Comparison of ENCODE assay signal across 1 cellular context in the genomic region with DNA sequence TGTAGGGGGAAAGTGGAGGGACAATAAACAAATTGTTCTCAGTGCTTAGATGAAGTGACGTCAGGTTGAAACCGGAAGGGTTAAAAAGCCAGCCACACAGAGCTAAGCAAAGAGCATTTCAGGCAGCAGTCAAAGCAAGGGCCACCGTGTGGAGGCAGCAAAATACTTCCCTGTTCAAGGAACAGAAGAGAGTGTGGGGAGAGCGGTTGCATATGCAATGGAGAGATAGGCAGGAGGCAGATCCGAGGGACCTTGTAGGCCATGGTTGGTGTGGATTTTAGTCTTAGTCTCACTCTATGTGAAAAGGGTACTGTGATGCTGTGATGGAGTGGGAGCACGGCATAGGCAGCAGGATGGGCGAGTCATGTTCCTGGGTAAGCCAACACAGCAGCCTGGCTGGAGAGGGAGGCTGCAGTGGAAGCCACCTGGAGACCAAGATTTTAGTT.
TF ChIP-seq lines count a peak whose summit lies in the region.

No MANE protein-coding gene starts in this region.

TF ChIP-seq in GM12878, 131 proteins besides CTCF, POLR2A, EP300 and RAD21 (continued from another document):
- TF ChIP-seq GABPA (IDR thresholded peaks at IDR 0.05; ENCODE audit: low read depth), result 0 out of 2 replicates have a peak, but pooled peaks have one; percentile 31
